In the genomic region with DNA sequence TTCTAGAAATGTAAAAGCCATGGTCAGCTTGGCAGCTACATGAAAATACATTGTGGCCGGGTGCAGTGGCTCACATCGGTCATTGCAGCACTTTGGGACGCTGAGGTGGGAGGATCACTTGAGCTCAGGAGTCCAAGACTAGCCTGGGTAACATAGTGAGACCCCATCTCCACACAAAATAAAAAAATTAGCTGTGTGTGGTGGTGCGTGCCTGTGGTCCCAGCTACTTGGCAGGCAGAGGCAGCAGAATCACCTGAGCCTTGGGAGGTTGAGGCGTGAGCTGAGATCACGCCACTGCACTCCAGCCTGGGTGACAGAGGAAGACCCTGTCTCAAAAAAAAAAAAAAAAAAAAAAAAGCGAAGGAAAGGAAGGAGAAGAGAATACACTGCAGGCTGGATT, we compare ENCODE assay signal across 33 cellular contexts. TPM values are rescaled to one million over a fixed set of nuclear protein-coding genes. Genes with fewer than 3 reads are reported as not detected.
"Had no signal": no experiment of that assay in that cellular context is flagged by ENCODE, and none has a peak within 500 bp of the region (broad histone marks: within the 10 kb centered on the region; RNA-seq: fewer than 3 reads in every experiment).

No MANE protein-coding gene starts in this region.

- ATAC-seq: activated naive CD4-positive, alpha-beta T cell treated with anti-CD3 and anti-CD28 coated beads, Interleukin-2, amount 50 U/mL, for 72 hours; activated naive CD8-positive, alpha-beta T cell treated with anti-CD3 and anti-CD28 coated beads, Interleukin-2, amount 50 U/mL, for 24 hours; activated T-cell treated with anti-CD3 and anti-CD28 coated beads, Interleukin-2, amount 50 U/mL, for 4 hours; activated T-cell treated with anti-CD3 and anti-CD28 coated beads, Interleukin-2, amount 50 U/mL, for 72 hours; activated T-helper 17 cell treated with anti-CD3 and anti-CD28 coated beads, Interleukin-2, amount 50 U/mL, for 72 hours; body of pancreas had no signal

- DNase-seq: activated effector memory CD4-positive, alpha-beta T cell treated with anti-CD3 and anti-CD28 coated beads, Interleukin-2, amount 50 U/mL, for 16 hours; activated effector memory CD4-positive, alpha-beta T cell treated with Interleukin-2 at 50 U/mL for 16 hours; activated gamma-delta T cell; activated gamma-delta T cell treated with Interleukin-2 at 50 U/mL for 16 hours; activated naive CD4-positive, alpha-beta T cell; activated naive CD4-positive, alpha-beta T cell treated with anti-CD3 and anti-CD28 coated beads for 36 hours; activated naive CD4-positive, alpha-beta T cell treated with anti-CD3 and anti-CD28 coated beads, Interleukin-2, amount 10 ng/mL, durations not matched to agents 7 days and 5 days; activated naive CD4-positive, alpha-beta T cell treated with anti-CD3 and anti-CD28 coated beads, Interleukin-2, amount 50 U/mL, for 16 hours; activated naive CD4-positive, alpha-beta T cell treated with Interleukin-2 at 50 U/mL for 16 hours; activated naive CD8-positive, alpha-beta T cell treated with anti-CD3 and anti-CD28 coated beads for 36 hours; activated naive CD8-positive, alpha-beta T cell treated with anti-CD3 and anti-CD28 coated beads, Interleukin-2, amount 10 ng/mL, durations not matched to agents 7 days and 5 days; activated naive CD8-positive, alpha-beta T cell treated with anti-CD3 and anti-CD28 coated beads, Interleukin-2, amount 50 U/mL, for 24 hours; activated T-cell treated with anti-CD3 and anti-CD28 coated beads for 4 hours; activated T-cell treated with anti-CD3 and anti-CD28 coated beads, Interleukin-2, amount 50 U/mL, for 1 hour; activated T-cell treated with anti-CD3 and anti-CD28 coated beads, Interleukin-2, amount 50 U/mL, for 24 hours; activated T-cell treated with anti-CD3 and anti-CD28 coated beads, Interleukin-2, amount 50 U/mL, for 4 hours; activated T-cell treated with anti-CD3 and anti-CD28 coated beads, Interleukin-2, amount 50 U/mL, for 48 hours; activated T-cell treated with anti-CD3 and anti-CD28 coated beads, Interleukin-2, amount 50 U/mL, for 72 hours; amniotic stem cell; amygdala; anterior cingulate cortex; aorta; body of pancreas; brain microvascular endothelial cell; caudate nucleus; central memory CD4-positive, alpha-beta T cell; cerebellar nuclear complex had no signal

- H3K27me3 ChIP-seq: adrenal gland, ascending aorta, body of pancreas, brain microvascular endothelial cell, breast epithelium had no signal

- H3K36me3 ChIP-seq: adrenal gland, ascending aorta, brain microvascular endothelial cell, breast epithelium, cardiac muscle cell had no signal

- H3K4me1 ChIP-seq: breast epithelium had no signal

- H3K27ac ChIP-seq: adrenal gland, ascending aorta, body of pancreas, brain microvascular endothelial cell, breast epithelium, cardiac muscle cell had no signal

- H3K9me3 ChIP-seq: adrenal gland, ascending aorta had no signal

- H3K4me3 ChIP-seq: adrenal gland, ascending aorta, body of pancreas, breast epithelium, cardiac muscle cell had no signal

RNA-seq across cellular contexts. Expression of a gene that starts 29.0 kb away (rescaled TPM):
- total RNA-seq: ascending aorta had no signal
